8 cellular contexts compared by ENCODE assay signal in the genomic region with DNA sequence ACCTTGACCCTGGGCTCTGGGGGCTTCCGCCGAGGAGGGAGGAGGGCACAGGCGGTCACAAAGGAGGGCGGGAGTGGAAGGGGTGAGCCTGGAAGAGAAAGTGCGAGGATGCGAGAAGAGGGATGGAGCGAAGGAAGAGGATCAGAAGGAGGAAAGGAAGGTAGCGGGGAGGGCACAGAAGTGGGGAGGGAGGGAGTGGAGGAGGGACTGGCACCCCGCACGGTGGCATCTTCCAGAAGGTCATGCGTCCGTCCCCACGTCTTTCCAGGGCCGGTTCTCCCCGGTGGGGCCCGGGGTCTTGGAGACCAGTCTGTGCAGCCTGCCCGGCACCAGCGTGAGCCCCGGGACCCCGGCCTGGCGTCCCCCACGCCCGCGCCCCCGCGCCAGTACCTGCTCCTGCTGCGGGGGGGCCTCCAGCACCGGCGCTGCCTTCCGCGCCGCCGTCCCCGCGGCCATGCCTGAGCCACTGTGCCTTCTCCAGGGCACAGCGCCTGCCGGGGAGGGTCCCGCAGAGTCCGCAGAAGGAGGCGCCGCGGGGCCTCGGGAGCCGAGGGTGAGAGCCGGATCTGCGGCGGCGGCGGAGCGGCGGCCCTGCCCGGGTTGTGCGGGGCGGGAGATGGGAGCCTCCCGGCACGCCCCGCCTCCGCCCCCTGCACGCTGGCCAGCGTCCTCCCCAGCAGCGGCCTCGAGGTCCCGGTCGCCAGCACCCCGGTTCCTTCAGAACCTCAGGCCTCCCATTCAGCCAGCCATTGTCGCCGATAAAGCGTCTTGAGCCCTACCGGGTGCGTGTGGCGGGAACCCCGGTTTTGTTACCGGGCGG. TPM values are rescaled to one million over a fixed set of nuclear protein-coding genes. Genes with fewer than 3 reads are reported as not detected.
A peak's percentile ranks its signal among the peaks of the same experiment; 100 is the strongest.
DNase-seq lines count a peak whose midpoint lies in the region; ATAC-seq and TF ChIP-seq lines count a peak whose summit lies in the region.

A gene (minus strand): TSS at position 618 of the 820 bp plus-strand sequence. CDS start 162 bp downstream, at position 456.

- intact Hi-C loops in Right ventricle myocardium superior (cut with DNase I) = no loop called here
- intact Hi-C loops in posterior vena cava (cut with DNase I) = no loop called here

- H3K27ac Mint-ChIP-seq in activated T-cell treated with anti-CD3 and anti-CD28 coated beads, Interleukin-2, amount 50 U/mL, for 72 hours = no peak within 1 kb of the TSS

- H3K36me3 Mint-ChIP-seq in activated T-cell treated with anti-CD3 and anti-CD28 coated beads, Interleukin-2, amount 50 U/mL, for 72 hours (ENCODE audit: insufficient read depth in 2 of 2) = peaks cover 0 to 2% of the 10 kb centered on the region in 2 donors

- peaks cover 2% of the 10 kb centered on the region in 2 donors for H3K9me3 Mint-ChIP-seq in activated T-cell treated with anti-CD3 and anti-CD28 coated beads, Interleukin-2, amount 50 U/mL, for 72 hours

- ATAC-seq in activated T-cell treated with anti-CD3 and anti-CD28 coated beads, Interleukin-2, amount 50 U/mL, for 72 hours (replicated peaks in 1 of 2) = peak; percentile 70 to 74
- ATAC-seq in Right ventricle myocardium superior (ENCODE audit: poor library complexity) = peak; percentile 45

- H3K4me3 ChIP-seq in HFF-Myc (replicated peaks; ENCODE audit: low read depth, low read length) = peak within 1 kb of the TSS; percentile 50

- H3K4me1 Mint-ChIP-seq in activated T-cell treated with anti-CD3 and anti-CD28 coated beads, Interleukin-2, amount 50 U/mL, for 72 hours (ENCODE audit: low read depth) = peaks cover 9% of the 10 kb centered on the region

- no peak for DNase-seq in HFF-Myc (ENCODE audit: extremely low read depth, low read depth)
- DNase-seq in activated T-cell treated with anti-CD3 and anti-CD28 coated beads, Interleukin-2, amount 50 U/mL, for 72 hours = peak; percentile 28 to 35
- DNase-seq in Right ventricle myocardium superior = peak; percentile 40
- peak; percentile 24 for DNase-seq in putamen (ENCODE audit: low spot score)
- no peak for DNase-seq in RPMI8226
- DNase-seq in DMS153 (lab: John Stamatoyannopoulos, UW) = no peak
- DNase-seq in posterior vena cava (ENCODE audit: low spot score) = no peak
- DNase-seq in SHP77 (lab: John Stamatoyannopoulos, UW) = no peak

- TF ChIP-seq CTCF in HFF-Myc (IDR thresholded peaks at IDR 0.05; ENCODE audit: low read depth, low read length, missing control alignments) = no peak

- H3K27me3 Mint-ChIP-seq in activated T-cell treated with anti-CD3 and anti-CD28 coated beads, Interleukin-2, amount 50 U/mL, for 72 hours (ENCODE audit: low read depth) = peaks cover 52% of the 10 kb centered on the region

- H3K4me3 Mint-ChIP-seq in activated T-cell treated with anti-CD3 and anti-CD28 coated beads, Interleukin-2, amount 50 U/mL, for 72 hours = peak within 1 kb of the TSS; percentile 47 to 60

RNA-seq across cellular contexts. Expression of the gene that starts here (rescaled TPM):
- total RNA-seq in activated T-cell treated with anti-CD3 and anti-CD28 coated beads, Interleukin-2, amount 50 U/mL, for 72 hours = under 1 TPM in 1 of 2 donors, not detected in 1; 0.37 TPM
- total RNA-seq in Right ventricle myocardium superior = 0.38 TPM
- under 1 TPM in 1 of 2 donors, not detected in 1; 0.52 TPM for total RNA-seq in posterior vena cava

Comparison
In these comparisons a context has a peak if more than half of its experiments do, and no peak if none do; other contexts are left out.
1. Peak in DNase-seq and ATAC-seq in activated T-cell treated with anti-CD3 and anti-CD28 coated beads, Interleukin-2, amount 50 U/mL, for 72 hours; RNA of the gene not detected or under 1 TPM.
2. Peak in DNase-seq and ATAC-seq in Right ventricle myocardium superior; RNA of the gene not detected or under 1 TPM.